8 cellular contexts compared by ENCODE assay signal in the genomic region with DNA sequence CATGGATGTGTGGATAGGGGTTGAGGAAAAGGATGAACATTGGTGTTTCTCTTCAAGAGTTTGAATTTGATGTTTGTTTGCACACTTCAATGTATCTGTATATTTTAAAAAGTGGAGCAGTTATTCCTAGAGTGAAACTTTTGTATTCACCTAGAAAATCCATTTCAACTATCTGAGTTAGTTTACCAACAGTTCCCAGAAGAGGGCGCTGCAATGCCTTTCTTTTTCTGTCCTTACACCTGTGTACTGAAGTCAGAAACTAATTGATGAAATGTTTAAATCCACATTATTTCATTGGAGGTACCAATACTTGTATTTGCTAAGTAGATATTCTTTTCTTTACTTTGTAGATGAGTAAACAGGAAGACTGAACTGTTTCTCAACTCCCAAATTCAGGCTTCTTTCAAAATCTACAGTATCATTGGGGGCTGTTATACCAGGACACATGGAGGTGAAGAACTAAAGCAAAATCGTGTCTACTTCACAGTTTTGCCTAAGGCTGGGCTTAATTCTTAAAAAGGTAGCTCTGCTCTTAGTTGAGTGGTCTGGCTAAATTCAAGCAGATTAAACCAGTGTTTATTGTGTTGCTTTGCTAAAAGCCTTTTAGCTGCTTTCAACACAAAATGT. TPM values are rescaled to one million over a fixed set of nuclear protein-coding genes. Genes with fewer than 3 reads are reported as not detected.
DNase-seq lines count a peak whose midpoint lies in the region; ATAC-seq and TF ChIP-seq lines count a peak whose summit lies in the region.

No MANE protein-coding gene starts in this region.

- H3K36me3 ChIP-seq in BE2C = no peaks in the 10 kb centered on the region
- no peaks in the 10 kb centered on the region for H3K36me3 ChIP-seq in esophagus muscularis mucosa
- no peaks in the 10 kb centered on the region for H3K36me3 ChIP-seq in parathyroid adenoma (ENCODE audit: control insufficient read depth, insufficient read depth, low read length)

- H3K9me3 ChIP-seq in BE2C (no peaks in the 10 kb centered on the region), esophagus muscularis mucosa (peaks cover 0 to 7% (median 0%) of the 10 kb centered on the region in 4 donors), parathyroid adenoma (ENCODE audit: control insufficient read depth, low read length) (no peaks in the 10 kb centered on the region)

- H3K4me1 ChIP-seq in BE2C (no peaks in the 10 kb centered on the region), esophagus muscularis mucosa (no peaks in the 10 kb centered on the region), parathyroid adenoma (no peaks in the 10 kb centered on the region)

- H2AFZ ChIP-seq in parathyroid adenoma = no peak overlapping the region

- no peaks in the 10 kb centered on the region for H3K79me2 ChIP-seq in parathyroid adenoma

- no peak overlapping the region for H3K9ac ChIP-seq in parathyroid adenoma

- no peak for TF ChIP-seq EP300 in esophagus muscularis mucosa (IDR thresholded peaks at IDR 0.05)

- 35% methylated on average over 2 of the region's 2 CpGs for WGBS in esophagus muscularis mucosa

- TF ChIP-seq POLR2A in esophagus muscularis mucosa (IDR thresholded peaks at IDR 0.05; ENCODE audit: low read depth) = no peak

- DNase-seq in BE2C (peak; percentile 51), NCI-H69 (lab: John Stamatoyannopoulos, UW) (peak; percentile 62), esophagus muscularis mucosa (ENCODE audit: extremely low spot score) (no peak), cerebellum (ENCODE audit: low spot score) (no peak)
- DNase-seq in activated CD8-positive, alpha-beta memory T cell treated with anti-CD3 and anti-CD28 coated beads, Interleukin-2, amount 50 U/mL, for 24 hours (ENCODE audit: extremely low read depth) = peak; percentile 70

- intact Hi-C loops in esophagus muscularis mucosa (cut with DNase I) = loop anchor here (5.0 kb wide), 1 partner anchor 73 kb away; no protein-coding TSS in a partner anchor

- H3K27me3 ChIP-seq in BE2C = no peaks in the 10 kb centered on the region
- H3K27me3 ChIP-seq in esophagus muscularis mucosa = no peaks in the 10 kb centered on the region
- H3K27me3 ChIP-seq in parathyroid adenoma (ENCODE audit: control insufficient read depth, insufficient read depth, low read length) = no peaks in the 10 kb centered on the region

- peak; percentile 58 for ATAC-seq in GM21619 (IDR thresholded peaks at IDR 0.05; ENCODE audit: unreplicated experiment)
- no peak for ATAC-seq in HG03571 (IDR thresholded peaks at IDR 0.05; ENCODE audit: unreplicated experiment)

- H3K4me3 ChIP-seq in BE2C (ENCODE audit: low read depth, low read length) (no peak overlapping the region), esophagus muscularis mucosa (no peak overlapping the region), parathyroid adenoma (ENCODE audit: low read depth, low read length) (no peak overlapping the region)

- TF ChIP-seq CTCF in BE2C (IDR thresholded peaks at IDR 0.05; ENCODE audit: low read depth, low read length) (peak; percentile 69), esophagus muscularis mucosa (IDR thresholded peaks at IDR 0.05) (peak; percentile 35 to 57 (median 38)), parathyroid adenoma (IDR thresholded peaks at IDR 0.05) (peak; percentile 49)

- H3K27ac ChIP-seq in esophagus muscularis mucosa (replicated peaks in 1 of 4) = no peak overlapping the region
- H3K27ac ChIP-seq in parathyroid adenoma = no peak overlapping the region

- H3K4me2 ChIP-seq in parathyroid adenoma (ENCODE audit: low read length) = no peak overlapping the region

RNA-seq across cellular contexts. Expression of a gene that starts 26.6 kb away (rescaled TPM):
- not detected for polyA plus RNA-seq in BE2C (2012; ENCODE audit: insufficient read depth, insufficient read length, low read depth)
- 1 to 10 TPM in 1 of 4 donors, under 1 TPM in 2, not detected in 1; 0.23 to 1.5 (median 0.52) TPM for total RNA-seq in esophagus muscularis mucosa
- not detected for total RNA-seq in cerebellum

RNA-seq across cellular contexts. Expression of a gene that starts 35.2 kb away (rescaled TPM):
- 1.1 TPM for polyA plus RNA-seq in BE2C (2012; ENCODE audit: insufficient read depth, insufficient read length, low read depth)
- 1 to 10 TPM; 3.4 to 7.5 (median 3.8) TPM for total RNA-seq in esophagus muscularis mucosa
- total RNA-seq in cerebellum = 11.4 TPM

Comparison
In these comparisons a context has a peak if more than half of its experiments do, and no peak if none do; other contexts are left out.
1. DNase-seq: peak in BE2C (single experiment), NCI-H69 (single experiment) and activated CD8-positive, alpha-beta memory T cell treated with anti-CD3 and anti-CD28 coated beads, Interleukin-2, amount 50 U/mL, for 24 hours (single experiment); none in esophagus muscularis mucosa (single experiment) and cerebellum (single experiment).
2. Peak in every context shown above with its lines, with median percentiles within 50 percentile points of each other: CTCF ChIP-seq.